1 cellular context compared by ENCODE assay signal in the genomic region with DNA sequence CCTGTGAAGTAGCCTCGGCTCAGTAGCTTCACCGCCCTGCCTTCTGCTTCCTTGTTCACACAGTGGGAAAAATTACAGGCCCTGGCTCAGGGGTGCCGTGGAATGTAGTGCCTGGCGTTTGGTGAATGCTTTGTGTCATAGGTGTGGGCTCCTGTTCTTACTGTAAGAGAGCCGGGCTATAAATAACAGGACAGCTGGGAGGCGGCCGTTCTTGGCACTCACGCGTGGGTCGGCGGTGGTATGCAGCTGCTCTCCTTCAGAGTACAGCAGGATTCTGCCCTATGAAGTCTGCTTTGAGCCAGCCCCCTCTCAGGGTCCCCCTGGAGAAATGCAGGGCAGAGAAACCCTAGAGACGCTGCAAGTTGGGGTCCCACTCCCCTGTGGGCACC.
TF ChIP-seq lines count a peak whose summit lies in the region.

No MANE protein-coding gene starts in this region.

TF ChIP-seq in WTC11, 78 proteins besides CTCF, POLR2A, EP300 and RAD21 (continued from another document):
- TF ChIP-seq, protein P1, sequence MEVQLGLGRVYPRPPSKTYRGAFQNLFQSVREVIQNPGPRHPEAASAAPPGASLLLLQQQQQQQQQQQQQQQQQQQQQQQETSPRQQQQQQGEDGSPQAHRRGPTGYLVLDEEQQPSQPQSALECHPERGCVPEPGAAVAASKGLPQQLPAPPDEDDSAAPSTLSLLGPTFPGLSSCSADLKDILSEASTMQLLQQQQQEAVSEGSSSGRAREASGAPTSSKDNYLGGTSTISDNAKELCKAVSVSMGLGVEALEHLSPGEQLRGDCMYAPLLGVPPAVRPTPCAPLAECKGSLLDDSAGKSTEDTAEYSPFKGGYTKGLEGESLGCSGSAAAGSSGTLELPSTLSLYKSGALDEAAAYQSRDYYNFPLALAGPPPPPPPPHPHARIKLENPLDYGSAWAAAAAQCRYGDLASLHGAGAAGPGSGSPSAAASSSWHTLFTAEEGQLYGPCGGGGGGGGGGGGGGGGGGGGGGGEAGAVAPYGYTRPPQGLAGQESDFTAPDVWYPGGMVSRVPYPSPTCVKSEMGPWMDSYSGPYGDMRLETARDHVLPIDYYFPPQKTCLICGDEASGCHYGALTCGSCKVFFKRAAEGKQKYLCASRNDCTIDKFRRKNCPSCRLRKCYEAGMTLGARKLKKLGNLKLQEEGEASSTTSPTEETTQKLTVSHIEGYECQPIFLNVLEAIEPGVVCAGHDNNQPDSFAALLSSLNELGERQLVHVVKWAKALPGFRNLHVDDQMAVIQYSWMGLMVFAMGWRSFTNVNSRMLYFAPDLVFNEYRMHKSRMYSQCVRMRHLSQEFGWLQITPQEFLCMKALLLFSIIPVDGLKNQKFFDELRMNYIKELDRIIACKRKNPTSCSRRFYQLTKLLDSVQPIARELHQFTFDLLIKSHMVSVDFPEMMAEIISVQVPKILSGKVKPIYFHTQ (CRISPR knock-in tag; IDR thresholded peaks at IDR 0.05): no peak
- TF ChIP-seq CREB1 (CRISPR knock-in tag; IDR thresholded peaks at IDR 0.05) (no peak), FOXP1 (CRISPR knock-in tag; IDR thresholded peaks at IDR 0.05; ENCODE audit: borderline replicate concordance) (no peak), SOX15 (CRISPR knock-in tag; IDR thresholded peaks at IDR 0.05) (no peak)
- TF ChIP-seq, protein P2, sequence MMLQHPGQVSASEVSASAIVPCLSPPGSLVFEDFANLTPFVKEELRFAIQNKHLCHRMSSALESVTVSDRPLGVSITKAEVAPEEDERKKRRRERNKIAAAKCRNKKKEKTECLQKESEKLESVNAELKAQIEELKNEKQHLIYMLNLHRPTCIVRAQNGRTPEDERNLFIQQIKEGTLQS (CRISPR knock-in tag; conservative IDR thresholded peaks at IDR 0.05): no peak
- TF ChIP-seq, protein P3, sequence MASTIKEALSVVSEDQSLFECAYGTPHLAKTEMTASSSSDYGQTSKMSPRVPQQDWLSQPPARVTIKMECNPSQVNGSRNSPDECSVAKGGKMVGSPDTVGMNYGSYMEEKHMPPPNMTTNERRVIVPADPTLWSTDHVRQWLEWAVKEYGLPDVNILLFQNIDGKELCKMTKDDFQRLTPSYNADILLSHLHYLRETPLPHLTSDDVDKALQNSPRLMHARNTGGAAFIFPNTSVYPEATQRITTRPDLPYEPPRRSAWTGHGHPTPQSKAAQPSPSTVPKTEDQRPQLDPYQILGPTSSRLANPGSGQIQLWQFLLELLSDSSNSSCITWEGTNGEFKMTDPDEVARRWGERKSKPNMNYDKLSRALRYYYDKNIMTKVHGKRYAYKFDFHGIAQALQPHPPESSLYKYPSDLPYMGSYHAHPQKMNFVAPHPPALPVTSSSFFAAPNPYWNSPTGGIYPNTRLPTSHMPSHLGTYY (CRISPR knock-in tag; IDR thresholded peaks at IDR 0.05): no peak
